2 cellular contexts compared by ENCODE assay signal in genomic region chr7:30650455-30650854, GRCh38.
TF ChIP-seq lines count a peak whose summit lies in the region.

No MANE protein-coding gene starts in this region.

TF ChIP-seq in HEK293, 187 proteins besides CTCF, POLR2A, EP300 and RAD21:
- TF ChIP-seq ZNF677 (tag by site-specific recombination; IDR thresholded peaks at IDR 0.05) (no peak), PRDM10 (tag by site-specific recombination; IDR thresholded peaks at IDR 0.05) (peak; percentile 26; the same call in 1 of the 2 replicates)

TF ChIP-seq in HepG2, 621 proteins besides CTCF, POLR2A, EP300 and RAD21:
- peak; percentile 27; the same call in 1 of the 2 replicates for TF ChIP-seq HNF4A (CRISPR knock-in tag; IDR thresholded peaks at IDR 0.05)
- no peak for TF ChIP-seq E2F5 (CRISPR knock-in tag; conservative IDR thresholded peaks at IDR 0.05)
